In genomic region chrX:48801281-48802088, GRCh38 we compare ENCODE assay signal across 8 cellular contexts. TPM values are rescaled to one million over a fixed set of nuclear protein-coding genes. Genes with fewer than 3 reads are reported as not detected.
A peak's percentile ranks its signal among the peaks of the same experiment; 100 is the strongest.
DNase-seq lines count a peak whose midpoint lies in the region; ATAC-seq, FAIRE-seq and TF ChIP-seq lines count a peak whose summit lies in the region.

Gene HDAC6, plus strand, starts transcription at chrX:48802067. Its CDS starts 626 bp downstream, at chrX:48802693.

- H3K27me3 ChIP-seq in adrenal gland: no peaks in the 10 kb centered on the region

- ATAC-seq in HG02840 (IDR thresholded peaks at IDR 0.05; ENCODE audit: low FRiP score, unreplicated experiment): peak; percentile 88

- no peaks in the 10 kb centered on the region for H3K4me1 Mint-ChIP-seq in type B pancreatic cell (ENCODE audit: unreplicated experiment)

- H3K4me3 ChIP-seq in adrenal gland: peak within 1 kb of the TSS in 3 of 4 donors; percentile 30 to 64 (median 40)

- peak; percentile 79 for DNase-seq in GM12891 (ENCODE audit: insufficient read length, low spot score)
- peak; percentile 92 for DNase-seq in NCI-H1436 treated with DMSO at 0.1 percent for 48 hours (lab: John Stamatoyannopoulos, UW)
- DNase-seq in T-helper 1 cell: peak; percentile 91 to 99 (median 93)
- DNase-seq in adrenal gland: peak; percentile 95 to 98 (median 97)
- DNase-seq in cardiac septum (ENCODE audit: low spot score): peak; percentile 97
- peak; percentile 98 for DNase-seq in pons (ENCODE audit: low spot score)
- DNase-seq in type B pancreatic cell (ENCODE audit: extremely low spot score, unreplicated experiment): peak; percentile 94

- H3K27me3 Mint-ChIP-seq in type B pancreatic cell: no peaks in the 10 kb centered on the region

- intact Hi-C loops in adrenal gland (cut with DNase I) (no loop called here), cardiac septum (cut with DNase I) (loop anchor here (5.0 to 10.0 kb wide), 4 partner anchors 64 to 241 kb away; partner anchors contain the start of genes SUV39H1 and TFE3)

- H3K36me3 Mint-ChIP-seq in type B pancreatic cell: peaks cover 5% of the 10 kb centered on the region

- H3K4me1 ChIP-seq in adrenal gland (replicated peaks in 1 of 2): no peaks in the 10 kb centered on the region

- no peaks in the 10 kb centered on the region for H3K9me3 ChIP-seq in adrenal gland (replicated peaks in 1 of 3)

- peak; percentile 97 for FAIRE-seq in GM12891 (lab: Jason Lieb, UNC)

- TF ChIP-seq POLR2A in GM12891 (IDR thresholded peaks at IDR 0.05; ENCODE audit: low read depth, low read length): no peak
- TF ChIP-seq POLR2A in adrenal gland (IDR thresholded peaks at IDR 0.05): peak; percentile 2 to 38

- H3K27ac Mint-ChIP-seq in type B pancreatic cell: peak within 1 kb of the TSS; percentile 100

- H3K36me3 ChIP-seq in adrenal gland (replicated peaks in 1 of 2): peaks cover 0 to 4% of the 10 kb centered on the region in 2 donors

- peak within 1 kb of the TSS; percentile 84 to 100 (median 96) for H3K27ac ChIP-seq in adrenal gland

- WGBS in adrenal gland, 4 donors: 0 to 50% (median 14%) methylated on average over 14 to 89 of the region's 89 CpGs

- H3K9me3 Mint-ChIP-seq in type B pancreatic cell: no peaks in the 10 kb centered on the region

- peak in 1 of 6 experiments; percentile 6 for TF ChIP-seq CTCF in adrenal gland (IDR thresholded peaks at IDR 0.05)
- TF ChIP-seq CTCF in type B pancreatic cell (conservative IDR thresholded peaks at IDR 0.05): no peak

- H3K4me3 Mint-ChIP-seq in type B pancreatic cell: peak within 1 kb of the TSS; percentile 98

TF ChIP-seq in GM12891, 5 proteins besides CTCF, POLR2A, EP300 and RAD21:
- TF ChIP-seq PAX5 (IDR thresholded peaks at IDR 0.05; ENCODE audit: insufficient read depth, low read length, severe bottlenecking) (no peak), POLR2AphosphoS5 (IDR thresholded peaks at IDR 0.05; ENCODE audit: low read depth, low read length) (0 out of 2 replicates have a peak, but pooled peaks have one; percentile 26)

RNA-seq across cellular contexts. Expression of gene HDAC6, which starts in this region (rescaled TPM):
- polyA plus RNA-seq in GM12891 (2012; ENCODE audit: low read depth, missing spikeins): 31.0 TPM
- total RNA-seq in adrenal gland (100 to 1,000 TPM in 1 of 8 donors, 10 to 100 TPM in 7; 45.1 to 142 (median 71.8) TPM), cardiac septum (33.7 TPM), type B pancreatic cell (ENCODE audit: low replicate concordance) (104 and 151 TPM in 2 replicates)
- 100 to 1,000 TPM in 2 of 3 donors, 10 to 100 TPM in 1; 87.2 to 303 (median 135) TPM for polyA plus RNA-seq in adrenal gland

Comparison
In these comparisons a context has a peak if more than half of its experiments do, and no peak if none do; other contexts are left out.
1. Peak in every context shown above with its lines: DNase-seq, ATAC-seq, H3K4me3 ChIP-seq and H3K27ac ChIP-seq.